6 cellular contexts compared by ENCODE assay signal in the genomic region with DNA sequence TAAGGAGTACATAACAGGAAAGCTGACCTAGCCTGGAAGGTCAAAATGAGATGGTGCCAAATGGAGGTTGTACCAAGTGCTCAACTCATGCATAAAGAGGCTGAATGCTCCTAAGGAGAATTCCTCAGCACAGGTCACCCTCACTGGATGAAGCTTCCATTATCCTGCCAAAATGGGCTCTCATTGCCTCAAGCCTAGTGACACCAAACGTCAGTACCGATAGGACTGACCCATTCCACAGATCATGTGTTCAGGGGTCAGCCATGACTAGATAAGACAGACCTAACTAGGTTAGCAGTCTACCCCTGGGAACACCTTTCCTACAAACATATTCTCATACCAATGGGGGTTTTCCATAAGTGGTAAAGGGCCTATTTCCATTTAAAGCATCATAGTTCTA.
"Had no signal": no experiment of that assay in that cellular context is flagged by ENCODE, and none has a peak within 500 bp of the region (broad histone marks: within the 10 kb centered on the region; RNA-seq: fewer than 3 reads in every experiment).

No MANE protein-coding gene starts in this region.

- H2AFZ ChIP-seq: GM23338 had no signal

- DNase-seq: H9, HCEC 1CT, HFFc6, KG1 had no signal

- ATAC-seq: GM23338 had no signal

- H3K9me3 Mint-ChIP-seq: GM23338, H9 had no signal

- H3K4me3 Mint-ChIP-seq: GM23338, H9, HFFc6, IgD-negative memory B cell had no signal

- H3K27ac Mint-ChIP-seq: GM23338, H9, HFFc6, IgD-negative memory B cell had no signal

- H3K36me3 Mint-ChIP-seq: IgD-negative memory B cell had no signal

- H3K4me2 ChIP-seq: GM23338 had no signal

- H3K4me3 ChIP-seq: GM23338 had no signal
